Comparison of ENCODE assay signal across 10 cellular contexts in the genomic region with DNA sequence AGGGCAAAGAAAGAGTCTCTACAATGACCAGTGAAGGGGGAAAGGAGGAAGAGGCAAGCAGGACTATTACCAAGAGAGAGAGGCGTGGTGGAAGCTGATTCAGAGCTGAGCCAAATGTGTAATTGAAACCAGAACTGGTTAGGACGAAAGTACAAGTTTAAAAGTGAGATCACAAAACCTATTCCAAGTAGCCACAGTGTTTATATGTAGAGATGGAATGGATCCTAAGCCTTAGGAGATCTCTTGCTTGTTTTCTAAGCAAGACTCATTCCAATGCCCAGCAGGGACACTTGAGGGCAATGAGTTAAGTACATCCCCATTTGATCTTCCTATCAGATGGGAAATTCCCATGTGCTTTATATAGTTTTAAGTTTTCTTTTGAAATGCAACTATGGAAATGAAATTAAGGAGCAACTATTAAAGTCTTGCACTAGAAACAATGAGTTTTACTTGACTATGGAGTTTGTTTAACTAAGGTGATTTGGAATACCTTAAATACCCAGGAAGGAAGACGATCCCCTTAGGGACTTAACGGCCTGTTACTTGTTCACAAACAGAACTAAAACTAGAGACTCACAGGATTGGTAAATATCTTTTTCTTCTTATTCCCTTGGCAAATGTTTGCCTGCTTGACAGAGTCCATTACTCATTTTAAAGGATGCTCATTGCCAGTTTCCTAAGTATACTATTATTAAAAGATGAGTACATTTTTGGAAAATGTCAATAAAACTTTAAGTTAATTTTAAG. TPM values are rescaled to one million over a fixed set of nuclear protein-coding genes. Genes with fewer than 3 reads are reported as not detected.
DNase-seq lines count a peak whose midpoint lies in the region; ATAC-seq, FAIRE-seq and TF ChIP-seq lines count a peak whose summit lies in the region.
"Had no signal": no experiment of that assay in that cellular context is flagged by ENCODE, and none has a peak within 500 bp of the region (broad histone marks: within the 10 kb centered on the region; RNA-seq: fewer than 3 reads in every experiment).

No MANE protein-coding gene starts in this region.

- peak; percentile 92 for ATAC-seq in HG02678 (IDR thresholded peaks at IDR 0.05; ENCODE audit: unreplicated experiment)
- peak in 3 of 4 donors; percentile 29 to 32 (median 30) for ATAC-seq in pancreas
- ATAC-seq in body of pancreas = no peak
- ATAC-seq in effector memory CD8-positive, alpha-beta T cell (replicated peaks) = no peak

- 68 to 74% methylated on average over 4 of the region's 4 CpGs for WGBS in pancreas, 2 donors
- 60 to 68% methylated on average over 4 of the region's 4 CpGs for WGBS in body of pancreas, 2 donors

- no peak for FAIRE-seq in pancreas (lab: Jason Lieb, UNC)
- FAIRE-seq: A204.1, TTC549 had no signal

- no peak overlapping the region for H3K27ac Mint-ChIP-seq in effector memory CD8-positive, alpha-beta T cell

- no peaks in the 10 kb centered on the region for H4K20me1 ChIP-seq in OCI-LY3 (ENCODE audit: insufficient read depth, low read length)

- H3K27me3 ChIP-seq in OCI-LY3 (ENCODE audit: low read depth, low read length) (no peaks in the 10 kb centered on the region), pancreas (no peaks in the 10 kb centered on the region), body of pancreas (no peaks in the 10 kb centered on the region)

- H3K4me2 ChIP-seq in OCI-LY3 (ENCODE audit: low read length) = peak overlapping the region; percentile 93

- no peaks in the 10 kb centered on the region for H3K79me2 ChIP-seq in OCI-LY3 (ENCODE audit: low read length)

- peaks cover 35% of the 10 kb centered on the region for H3K4me1 ChIP-seq in OCI-LY3 (ENCODE audit: low read length)
- H3K4me1 ChIP-seq in pancreas = no peaks in the 10 kb centered on the region
- no peaks in the 10 kb centered on the region for H3K4me1 ChIP-seq in body of pancreas

- H3K36me3 ChIP-seq in OCI-LY3 (replicated peaks; ENCODE audit: low read depth, low read length) (no peaks in the 10 kb centered on the region), pancreas (no peaks in the 10 kb centered on the region), body of pancreas (replicated peaks in 1 of 2; ENCODE audit: insufficient read depth in 1 of 2, low read depth in 2 of 2) (no peaks in the 10 kb centered on the region)

- no peaks in the 10 kb centered on the region for H3K9me3 Mint-ChIP-seq in effector memory CD8-positive, alpha-beta T cell

- no peaks in the 10 kb centered on the region for H3K36me3 Mint-ChIP-seq in effector memory CD8-positive, alpha-beta T cell (ENCODE audit: insufficient read depth)

- peaks cover 37 to 44% of the 10 kb centered on the region in 2 donors for H3K27me3 Mint-ChIP-seq in effector memory CD8-positive, alpha-beta T cell

- H3K9ac ChIP-seq in OCI-LY3 (ENCODE audit: low read length) = peak overlapping the region; percentile 55; the same call in 1 of the 2 replicates

- peak; percentile 13 for DNase-seq in SIG-M5 treated with dmso at 0.1 percent for 504 hours (lab: John Stamatoyannopoulos, UW; ENCODE audit: unreplicated experiment)
- DNase-seq in SIG-M5 (lab: John Stamatoyannopoulos, UW) = no peak
- no peak for DNase-seq in pancreas
- no peak for DNase-seq in body of pancreas
- DNase-seq in activated CD4-positive, alpha-beta T cell treated with anti-CD3 and anti-CD28 coated beads, Interleukin-2, amount 50 U/mL, for 4 hours = no peak
- DNase-seq in effector memory CD8-positive, alpha-beta T cell = no peak

- H3K9me3 ChIP-seq in OCI-LY3 (ENCODE audit: insufficient read depth, low read length) = no peaks in the 10 kb centered on the region
- H3K9me3 ChIP-seq in pancreas = no peaks in the 10 kb centered on the region
- no peaks in the 10 kb centered on the region for H3K9me3 ChIP-seq in body of pancreas

- TF ChIP-seq CTCF in OCI-LY3 (IDR thresholded peaks at IDR 0.05; ENCODE audit: low read depth, low read length) (no peak), pancreas (IDR thresholded peaks at IDR 0.05) (no peak), body of pancreas (IDR thresholded peaks at IDR 0.05) (no peak)

- H3K27ac ChIP-seq in OCI-LY3 (ENCODE audit: low read length) (peak overlapping the region; percentile 70), pancreas (no peak overlapping the region), body of pancreas (no peak overlapping the region)

- peak overlapping the region; percentile 66 for H3K4me3 ChIP-seq in OCI-LY3 (ENCODE audit: low read length)
- no peak overlapping the region for H3K4me3 ChIP-seq in pancreas
- H3K4me3 ChIP-seq in body of pancreas = no peak overlapping the region

- no peak overlapping the region for H3K4me3 Mint-ChIP-seq in effector memory CD8-positive, alpha-beta T cell

- peak overlapping the region; percentile 56; the same call in 1 of the 2 replicates for H2AFZ ChIP-seq in OCI-LY3 (ENCODE audit: low read depth, low read length)

- H3K4me1 Mint-ChIP-seq in effector memory CD8-positive, alpha-beta T cell (ENCODE audit: low read depth in 2 of 2) = no peaks in the 10 kb centered on the region

- intact Hi-C loops in pancreas (cut with DNase I) = no loop called here
- intact Hi-C loops in body of pancreas (cut with DNase I) = no loop called here

- TF ChIP-seq POLR2A in body of pancreas (IDR thresholded peaks at IDR 0.05) = no peak

RNA-seq across cellular contexts. Expression of a gene that starts 51.1 kb away (rescaled TPM):
- total RNA-seq in pancreas (10 to 100 TPM; 24.9 to 42.9 (median 31.5) TPM), body of pancreas (10 to 100 TPM; 14.8 to 34.0 TPM)
- 10 to 100 TPM; 11.4 to 23.7 TPM for polyA plus RNA-seq in pancreas

Comparison
In these comparisons a context has a peak if more than half of its experiments do, and no peak if none do; other contexts are left out.
1. ATAC-seq: peak in HG02678 (single experiment) and pancreas (3 of 4); none in body of pancreas (single experiment) and effector memory CD8-positive, alpha-beta T cell (single experiment).